In the genomic region with DNA sequence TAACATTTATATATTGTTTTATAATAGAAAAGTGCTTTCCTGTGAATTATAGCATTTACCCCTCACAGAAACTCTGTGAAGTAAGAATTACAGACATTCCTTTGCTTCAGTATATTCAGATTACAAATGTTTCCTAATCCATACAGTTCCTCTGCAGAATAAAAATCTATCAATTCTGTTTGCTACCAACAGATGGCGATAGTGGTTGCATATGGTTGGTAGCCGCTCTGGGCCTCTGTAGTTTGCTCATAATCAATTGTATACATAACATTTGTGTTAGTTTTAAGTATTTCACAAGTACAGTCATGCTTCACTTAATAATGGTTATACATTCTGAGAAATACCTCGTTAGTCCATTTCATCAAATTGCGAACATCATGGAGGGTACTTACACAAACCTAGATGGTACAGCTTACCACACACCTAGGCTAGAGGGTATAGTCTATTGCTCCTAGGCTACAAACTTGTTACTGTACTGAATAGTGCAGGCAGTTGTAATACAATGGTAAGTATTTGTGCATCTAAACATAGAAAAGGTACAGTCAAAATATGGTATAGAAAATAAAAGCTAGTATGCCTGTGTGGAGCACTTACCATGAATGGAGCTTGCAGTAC, we compare ENCODE assay signal across 8 cellular contexts.
DNase-seq lines count a peak whose midpoint lies in the region; ATAC-seq, FAIRE-seq and TF ChIP-seq lines count a peak whose summit lies in the region.

No MANE protein-coding gene starts in this region.

- H2AK5ac ChIP-seq in mesenchymal stem cell (ENCODE audit: low read length, severe bottlenecking), result no peak overlapping the region

- H3K18ac ChIP-seq in mesenchymal stem cell (ENCODE audit: low read depth in 1 of 2, low read length in 2 of 2), result no peak overlapping the region

- no peak overlapping the region for H3K4ac ChIP-seq in mesenchymal stem cell (ENCODE audit: low read depth in 1 of 2, low read length in 2 of 2)

- no peaks in the 10 kb centered on the region for H3K36me3 ChIP-seq in PC-9 (ENCODE audit: low read depth)
- no peaks in the 10 kb centered on the region for H3K36me3 ChIP-seq in keratinocyte (ENCODE audit: control insufficient read depth in 2 of 2, extremely low read depth in 1 of 2, insufficient read depth in 2 of 2, low read length in 2 of 2)
- no peaks in the 10 kb centered on the region for H3K36me3 ChIP-seq in aorta (ENCODE audit: control insufficient read depth in 1 of 2, insufficient read depth in 2 of 2, low read length in 1 of 2)
- H3K36me3 ChIP-seq in mesenchymal stem cell (ENCODE audit: control insufficient read depth in 1 of 2, insufficient read depth in 2 of 2, low read depth in 1 of 2, low read length in 2 of 2), result no peaks in the 10 kb centered on the region

- no peaks in the 10 kb centered on the region for H3K9me1 ChIP-seq in keratinocyte (ENCODE audit: control insufficient read depth, extremely low read depth, insufficient read depth, low read length)

- intact Hi-C loops in PC-9 (cut with micrococcal nuclease; ENCODE audit: unreplicated experiment), result loop anchor here (2.0 kb wide), 1 partner anchor 158 kb away; no protein-coding TSS in a partner anchor
- intact Hi-C loops in aorta (cut with DNase I), result no loop called here

- H3K27me3 ChIP-seq in PC-9 (ENCODE audit: insufficient read depth, low read depth), result no peaks in the 10 kb centered on the region
- no peaks in the 10 kb centered on the region for H3K27me3 ChIP-seq in keratinocyte (ENCODE audit: control insufficient read depth, extremely low read depth, insufficient read depth, low read length)
- H3K27me3 ChIP-seq in aorta (ENCODE audit: control insufficient read depth in 1 of 2, insufficient read depth in 2 of 2, low read length in 1 of 2), result no peaks in the 10 kb centered on the region
- no peaks in the 10 kb centered on the region for H3K27me3 ChIP-seq in mesenchymal stem cell (ENCODE audit: control insufficient read depth in 1 of 2, insufficient read depth in 1 of 2, low read length in 2 of 2)

- WGBS in aorta, 2 donors, result 74 to 78% methylated on average over 4 of the region's 4 CpGs
- WGBS in mesenchymal stem cell, result no CpG with 5 or more reads among the region's 4 CpGs

- H3K14ac ChIP-seq in mesenchymal stem cell (ENCODE audit: low read length in 2 of 2), result no peak overlapping the region

- no peak overlapping the region for H4K8ac ChIP-seq in mesenchymal stem cell (ENCODE audit: low read length)

- H3K79me2 ChIP-seq in PC-9 (ENCODE audit: low read depth) (no peaks in the 10 kb centered on the region), keratinocyte (ENCODE audit: control insufficient read depth, insufficient read depth, low read length) (no peaks in the 10 kb centered on the region)

- H4K20me1 ChIP-seq in PC-9 (ENCODE audit: insufficient read depth), result no peaks in the 10 kb centered on the region
- H4K20me1 ChIP-seq in keratinocyte (ENCODE audit: control insufficient read depth, extremely low read depth, insufficient read depth, low read length), result no peaks in the 10 kb centered on the region

- CTCF ChIA-PET in PC-9 (lab: Charles Lee), result interaction anchor here (0.8 kb wide), 1 partner anchor 158 kb away, joined by 3 read pairs; no protein-coding TSS in a partner anchor

- H3K4me2 ChIP-seq in PC-9 (no peak overlapping the region), keratinocyte (ENCODE audit: control insufficient read depth, extremely low read depth, insufficient read depth, low read depth, low read length) (no peak overlapping the region), mesenchymal stem cell (ENCODE audit: low read length, poor library complexity, severe bottlenecking) (no peak overlapping the region)

- no peak overlapping the region for H4K91ac ChIP-seq in mesenchymal stem cell (ENCODE audit: low read length)

- 0 out of 2 replicates have a peak, but pooled peaks cover 3% of the 10 kb centered on the region for H3F3A ChIP-seq in PC-9 (ENCODE audit: insufficient read depth, low read depth)

- H3K4me3 ChIP-seq in PC-9 (no peak overlapping the region), keratinocyte (ENCODE audit: control insufficient read depth in 2 of 3, extremely low read depth in 1 of 3, insufficient read depth in 2 of 3, low read depth in 1 of 3, low read length in 3 of 3) (no peak overlapping the region), aorta (ENCODE audit: low read length in 2 of 2) (no peak overlapping the region), mesenchymal stem cell (ENCODE audit: insufficient read depth in 1 of 2, low read depth in 1 of 2, low read length in 2 of 2) (no peak overlapping the region)

- H3K9me3 ChIP-seq in PC-9 (ENCODE audit: insufficient read depth, low read depth) (no peaks in the 10 kb centered on the region), keratinocyte (ENCODE audit: control insufficient read depth, low read depth, low read length) (no peaks in the 10 kb centered on the region), aorta (ENCODE audit: control insufficient read depth, low read length) (no peaks in the 10 kb centered on the region), mesenchymal stem cell (ENCODE audit: control insufficient read depth, low read length) (no peaks in the 10 kb centered on the region)

- ATAC-seq in GM18861 (IDR thresholded peaks at IDR 0.05; ENCODE audit: unreplicated experiment) (peak; percentile 58), HG03097 (IDR thresholded peaks at IDR 0.05; ENCODE audit: low FRiP score, unreplicated experiment) (peak; percentile 50), aorta (ENCODE audit: low FRiP score) (no peak)
- no peak for ATAC-seq in activated CD4-positive, CD25-positive, alpha-beta regulatory T cell treated with anti-CD3 and anti-CD28 coated beads, Interleukin-2, amount 50 U/mL, for 24 hours

- DNase-seq in COLO829 (ENCODE audit: low spot score), result peak; percentile 22
- no peak for DNase-seq in PC-9
- DNase-seq in keratinocyte (ENCODE audit: low read depth, low spot score), result no peak
- no peak for DNase-seq in aorta
- no peak for DNase-seq in mesenchymal stem cell

- no TSS peak for BruUV-seq in PC-9 (replicated peaks; lab: Mats Ljungman, UMichigan)

- no peaks in the 10 kb centered on the region for H3K4me1 ChIP-seq in PC-9 (replicated peaks; ENCODE audit: insufficient read depth)
- H3K4me1 ChIP-seq in keratinocyte (ENCODE audit: control insufficient read depth, extremely low read depth, insufficient read depth, low read length), result no peaks in the 10 kb centered on the region
- no peaks in the 10 kb centered on the region for H3K4me1 ChIP-seq in aorta (ENCODE audit: control insufficient read depth in 1 of 2, insufficient read depth in 2 of 2, low read length in 2 of 2)
- H3K4me1 ChIP-seq in mesenchymal stem cell (ENCODE audit: control insufficient read depth, insufficient read depth, low read depth, low read length), result no peaks in the 10 kb centered on the region

- H3K9ac ChIP-seq in keratinocyte (ENCODE audit: control insufficient read depth, extremely low read depth, insufficient read depth, low read length) (no peak overlapping the region), mesenchymal stem cell (ENCODE audit: low read length) (no peak overlapping the region)

- H2BK12ac ChIP-seq in mesenchymal stem cell (ENCODE audit: low read length in 2 of 2), result no peak overlapping the region

- peak; percentile 32 for FAIRE-seq in keratinocyte (lab: Jason Lieb, UNC)

- no peaks in the 10 kb centered on the region for H3K79me1 ChIP-seq in mesenchymal stem cell (replicated peaks; ENCODE audit: low read length, poor library complexity, severe bottlenecking)

- no peak overlapping the region for H2BK15ac ChIP-seq in mesenchymal stem cell (ENCODE audit: low read depth, poor library complexity, severe bottlenecking)

- POLR2A ChIA-PET in PC-9 (lab: Charles Lee; ENCODE audit: unreplicated experiment), result no interaction called here

- H3K9me2 ChIP-seq in PC-9 (ENCODE audit: insufficient read depth), result no peaks in the 10 kb centered on the region

- dilution Hi-C loops in keratinocyte (cut with MboI; ENCODE audit: extremely low pct_ligation_motif_present, low sequenced_read_pairs), result no loop called here

- TF ChIP-seq CTCF in PC-9 (conservative IDR thresholded peaks at IDR 0.05) (peak; percentile 76), keratinocyte (optimal IDR thresholded peaks at IDR 0.05 in 1 of 3, IDR thresholded peaks at IDR 0.05 in 1 of 3, conservative IDR thresholded peaks at IDR 0.05 in 1 of 3; ENCODE audit: extremely low read depth in 1 of 3, insufficient read depth in 2 of 3, low read length in 3 of 3) (peak; percentile 24 to 51 (median 39))

- H2AFZ ChIP-seq in PC-9, result no peak overlapping the region
- H2AFZ ChIP-seq in keratinocyte (ENCODE audit: control insufficient read depth, low read length), result no peak overlapping the region
- H2AFZ ChIP-seq in mesenchymal stem cell (ENCODE audit: low read depth, low read length), result no peak overlapping the region

- H3K23ac ChIP-seq in mesenchymal stem cell (ENCODE audit: low read length in 2 of 2), result no peak overlapping the region

- H2BK5ac ChIP-seq in mesenchymal stem cell (ENCODE audit: low read depth, low read length, poor library complexity, severe bottlenecking), result no peak overlapping the region

- no peak overlapping the region for H2BK120ac ChIP-seq in mesenchymal stem cell (ENCODE audit: low read depth, low read length)

- H3K27ac ChIP-seq in PC-9 (no peak overlapping the region), keratinocyte (ENCODE audit: control insufficient read depth, insufficient read depth, low read length) (no peak overlapping the region), aorta (ENCODE audit: low read depth in 1 of 2, low read length in 2 of 2) (no peak overlapping the region), mesenchymal stem cell (ENCODE audit: low read length, poor library complexity, severe bottlenecking) (no peak overlapping the region)

Comparison
In these comparisons a context has a peak if more than half of its experiments do, and no peak if none do; other contexts are left out.
1. ATAC-seq: peak in GM18861 (single experiment) and HG03097 (single experiment); none in aorta (single experiment) and activated CD4-positive, CD25-positive, alpha-beta regulatory T cell treated with anti-CD3 and anti-CD28 coated beads, Interleukin-2, amount 50 U/mL, for 24 hours (0 of 2).